Comparison of ENCODE assay signal across 8 cellular contexts in genomic region chr13:98672947-98673545, GRCh38.
DNase-seq lines count a peak whose midpoint lies in the region; ATAC-seq, FAIRE-seq and TF ChIP-seq lines count a peak whose summit lies in the region.

No MANE protein-coding gene starts in this region.

- H4K91ac ChIP-seq in neuronal stem cell (ENCODE audit: low read depth, low read length, poor library complexity): no peak overlapping the region

- H3K4me1 ChIP-seq in neuronal stem cell (ENCODE audit: control insufficient read depth in 2 of 2, insufficient read depth in 1 of 2, low read depth in 1 of 2, low read length in 2 of 2): peaks cover 7 to 9% of the 10 kb centered on the region in 2 donors
- no peaks in the 10 kb centered on the region for H3K4me1 ChIP-seq in uterus

- no CpG with 5 or more reads among the region's 11 CpGs for WGBS in neuronal stem cell (ENCODE audit: extremely low coverage in 2 of 2, insufficient read length in 2 of 2, insufficient replicate concordance in 1 of 2), 2 donors

- POLR2A ChIA-PET in RWPE1 (lab: Yijun Ruan, JAX; ENCODE audit: low non-redundant PET): no interaction called here

- no peak overlapping the region for H3K9ac ChIP-seq in neuronal stem cell (ENCODE audit: low read depth, low read length, poor library complexity)

- no peak overlapping the region for H3K18ac ChIP-seq in neuronal stem cell (ENCODE audit: low read length)

- H2AK5ac ChIP-seq in neuronal stem cell (ENCODE audit: low read depth, low read length): no peak overlapping the region

- H3K27me3 ChIP-seq in neuronal stem cell (ENCODE audit: control insufficient read depth in 3 of 3, insufficient read depth in 3 of 3, low read depth in 1 of 3, low read length in 3 of 3) (peaks cover 0 to 8% (median 0%) of the 10 kb centered on the region in 3 experiments), uterus (no peaks in the 10 kb centered on the region)

- H3K36me3 ChIP-seq in neuronal stem cell (replicated peaks in 1 of 2; ENCODE audit: control insufficient read depth in 2 of 2, insufficient read depth in 2 of 2, low read length in 2 of 2) (no peaks in the 10 kb centered on the region), uterus (no peaks in the 10 kb centered on the region)

- ATAC-seq in GM21447 (IDR thresholded peaks at IDR 0.05; ENCODE audit: unreplicated experiment): peak; percentile 69

- CTCF ChIA-PET in RWPE1 (lab: Yijun Ruan, JAX): interaction anchor here (0.5 to 1.2 kb wide), 13 partner anchors 12 to 720 kb away, joined by 3 to 9 read pairs (median 3); no protein-coding TSS in a partner anchor

- no peak for FAIRE-seq in frontal cortex (lab: Jason Lieb, UNC)

- H2BK12ac ChIP-seq in neuronal stem cell (ENCODE audit: low read length): no peak overlapping the region

- intact Hi-C loops in uterus (cut with DNase I; ENCODE audit: low total_unique reads): no loop called here

- H2BK120ac ChIP-seq in neuronal stem cell (ENCODE audit: low read depth, low read length): no peak overlapping the region

- H3K79me1 ChIP-seq in neuronal stem cell (ENCODE audit: low read depth, low read length): no peaks in the 10 kb centered on the region

- TF ChIP-seq POLR2A in uterus (IDR thresholded peaks at IDR 0.05): no peak

- no peak overlapping the region for H3K23ac ChIP-seq in neuronal stem cell (ENCODE audit: low read depth, low read length, poor library complexity)

- H3K4me3 ChIP-seq in Jurkat, Clone E6-1 (ENCODE audit: low read length): no peak overlapping the region
- H3K4me3 ChIP-seq in neuronal stem cell (ENCODE audit: low read length in 2 of 2) (no peak overlapping the region), uterus (no peak overlapping the region)

- no peak overlapping the region for H3K27ac ChIP-seq in RWPE1
- H3K27ac ChIP-seq in neuronal stem cell (replicated peaks; ENCODE audit: low read length): no peak overlapping the region
- no peak overlapping the region for H3K27ac ChIP-seq in uterus

- H4K8ac ChIP-seq in neuronal stem cell (ENCODE audit: low read depth, low read length): no peak overlapping the region

- DNase-seq in DMS114 treated with DMSO at 0.1 percent for 48 hours (lab: John Stamatoyannopoulos, UW; ENCODE audit: unreplicated experiment) (peak; percentile 28), RWPE1 (ENCODE audit: low spot score) (peak; percentile 79), frontal cortex (ENCODE audit: low spot score in 2 of 2) (peak; percentile 46 to 78), neuronal stem cell (ENCODE audit: low spot score) (peak; percentile 61), uterus (peak; percentile 64 to 70)
- peak; percentile 50 for DNase-seq in Jurkat, Clone E6-1 (ENCODE audit: low read depth, low spot score)
- DNase-seq in activated effector memory CD4-positive, alpha-beta T cell treated with anti-CD3 and anti-CD28 coated beads, Interleukin-2, amount 50 U/mL, for 16 hours: peak; percentile 75

- H3K4ac ChIP-seq in neuronal stem cell (ENCODE audit: low read length): no peak overlapping the region

- H3K9me3 ChIP-seq in neuronal stem cell (replicated peaks in 1 of 2; ENCODE audit: control insufficient read depth in 2 of 2, insufficient read depth in 1 of 2, low read depth in 1 of 2, low read length in 2 of 2): no peaks in the 10 kb centered on the region
- H3K9me3 ChIP-seq in uterus: no peaks in the 10 kb centered on the region

- TF ChIP-seq CTCF in RWPE1 (conservative IDR thresholded peaks at IDR 0.05; ENCODE audit: low read depth): peak; percentile 87
- TF ChIP-seq CTCF in uterus (IDR thresholded peaks at IDR 0.05): peak; percentile 83 to 85 (median 83)

- no peak overlapping the region for H3K4me2 ChIP-seq in neuronal stem cell (ENCODE audit: insufficient read depth, low read length, poor library complexity, severe bottlenecking)

- no peak overlapping the region for H2BK5ac ChIP-seq in neuronal stem cell (ENCODE audit: low read length)

- H3K14ac ChIP-seq in neuronal stem cell (ENCODE audit: low read length): no peak overlapping the region

- H2BK15ac ChIP-seq in neuronal stem cell (ENCODE audit: low read length): no peak overlapping the region

- peak overlapping the region; percentile 44 for H2AFZ ChIP-seq in neuronal stem cell (ENCODE audit: low read length)

Comparison
In these comparisons a context has a peak if more than half of its experiments do, and no peak if none do; other contexts are left out.
1. DNase-seq: peak in every context shown above with its lines; median percentile 79 in RWPE1; 75 in activated effector memory CD4-positive, alpha-beta T cell treated with anti-CD3 and anti-CD28 coated beads, Interleukin-2, amount 50 U/mL, for 16 hours; 67 in uterus; 62 in frontal cortex; 61 in neuronal stem cell; 50 in Jurkat, Clone E6-1; 28 in DMS114 treated with DMSO at 0.1 percent for 48 hours.